8 cellular contexts compared by ENCODE assay signal in the genomic region with DNA sequence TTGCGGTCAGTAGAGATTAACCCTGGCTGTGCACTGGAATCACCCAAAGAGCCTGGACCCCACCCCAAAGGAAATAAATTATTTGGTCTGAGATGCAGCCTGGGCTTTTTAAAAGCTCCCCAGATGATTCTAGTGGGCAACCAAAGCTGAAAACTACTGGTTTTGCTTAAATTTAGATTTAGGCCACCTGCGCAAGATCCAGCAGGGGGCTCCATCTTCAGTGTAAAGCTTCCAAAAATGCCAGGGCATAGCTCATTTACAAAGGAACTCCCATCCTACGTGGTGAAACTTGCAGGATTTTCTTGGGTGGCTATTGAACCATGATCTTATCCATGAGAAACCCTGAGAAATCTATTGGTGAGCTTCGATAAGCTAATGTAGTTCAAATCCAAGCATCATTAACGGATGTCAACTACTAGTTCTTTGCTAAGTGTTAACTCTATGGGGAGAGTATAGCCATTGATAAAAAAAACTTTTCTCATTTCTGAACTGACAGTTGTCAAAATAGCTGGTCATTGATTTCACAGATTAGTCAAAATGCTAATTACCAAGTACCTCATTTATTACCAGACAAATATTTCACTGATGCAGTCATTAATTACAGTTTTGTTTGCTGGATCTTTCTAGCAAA.
DNase-seq lines count a peak whose midpoint lies in the region; ATAC-seq, FAIRE-seq and TF ChIP-seq lines count a peak whose summit lies in the region.

No MANE protein-coding gene starts in this region.

- H3K9me3 ChIP-seq in WERI-Rb-1 (ENCODE audit: severe bottlenecking): no peaks in the 10 kb centered on the region

- no peaks in the 10 kb centered on the region for H3K4me1 Mint-ChIP-seq in immature natural killer cell

- no peaks in the 10 kb centered on the region for H3K27me3 ChIP-seq in WERI-Rb-1 (ENCODE audit: insufficient read depth, low read depth, severe bottlenecking)

- H3K4me3 ChIP-seq in WERI-Rb-1 (ENCODE audit: low read depth, low read length): no peak overlapping the region

- H3K27me3 Mint-ChIP-seq in immature natural killer cell (ENCODE audit: low read depth in 3 of 3): peaks cover 0 to 12% (median 2%) of the 10 kb centered on the region in 3 donors

- H3K36me3 Mint-ChIP-seq in immature natural killer cell: no peaks in the 10 kb centered on the region

- H3K27ac Mint-ChIP-seq in immature natural killer cell: no peak overlapping the region

- H3K27ac ChIP-seq in WERI-Rb-1: no peak overlapping the region

- H3K4me3 Mint-ChIP-seq in immature natural killer cell: no peak overlapping the region

- ATAC-seq in left lobe of liver (peak; percentile 42), GM21723 (IDR thresholded peaks at IDR 0.05; ENCODE audit: unreplicated experiment) (no peak), HG03280 (IDR thresholded peaks at IDR 0.05; ENCODE audit: unreplicated experiment) (no peak)

- no peak for DNase-seq in D721Med (ENCODE audit: insufficient read length, low spot score)
- DNase-seq in HK-2 (ENCODE audit: unreplicated experiment): peak; percentile 1
- peak; percentile 11 for DNase-seq in WERI-Rb-1
- DNase-seq in left lobe of liver (ENCODE audit: low spot score): no peak
- no peak for DNase-seq in NCI-H2029 treated with DMSO at 0.1 percent for 48 hours (lab: John Stamatoyannopoulos, UW)
- DNase-seq in immature natural killer cell: no peak

- peak; percentile 67 for FAIRE-seq in D721Med (lab: Jason Lieb, UNC)

- H3K36me3 ChIP-seq in WERI-Rb-1: no peaks in the 10 kb centered on the region

- TF ChIP-seq CTCF in D721Med (IDR thresholded peaks at IDR 0.05; ENCODE audit: insufficient read depth, missing control alignments) (peak; percentile 59), WERI-Rb-1 (IDR thresholded peaks at IDR 0.05; ENCODE audit: low read depth, low read length) (peak; percentile 54)

- H3K9me3 Mint-ChIP-seq in immature natural killer cell: peaks cover 0 to 4% (median 0%) of the 10 kb centered on the region in 6 donors

Comparison
In these comparisons a context has a peak if more than half of its experiments do, and no peak if none do; other contexts are left out.
1. DNase-seq: peak in HK-2 (single experiment) and WERI-Rb-1 (single experiment); none in D721Med (single experiment), left lobe of liver (single experiment), NCI-H2029 treated with DMSO at 0.1 percent for 48 hours (single experiment) and immature natural killer cell (0 of 3).